Comparison of ENCODE assay signal across 8 cellular contexts in genomic region chr11:17207317-17208256, GRCh38. TPM values are rescaled to one million over a fixed set of nuclear protein-coding genes. Genes with fewer than 3 reads are reported as not detected.
A peak's percentile ranks its signal among the peaks of the same experiment; 100 is the strongest.
DNase-seq lines count a peak whose midpoint lies in the region; ATAC-seq lines count a peak whose summit lies in the region.

Gene PIK3C2A, minus strand, starts transcription at chr11:17207986. Its CDS starts 38,245 bp downstream, at chr11:17169741.

- DNase-seq in COR-L47 (lab: John Stamatoyannopoulos, UW): peak; percentile 95
- DNase-seq in HT1080 (ENCODE audit: low read depth): peak; percentile 88
- DNase-seq in NOMO-1 (lab: John Stamatoyannopoulos, UW; ENCODE audit: unreplicated experiment in 2 of 2): peak; percentile 93 to 94
- peak; percentile 87 for DNase-seq in effector CD8-positive, alpha-beta T cell (lab: John Stamatoyannopoulos, UW)
- DNase-seq in lung microvascular endothelial cell (ENCODE audit: low read depth in 2 of 2): peak; percentile 95 to 96
- peak; percentile 87 to 95 (median 88) for DNase-seq in stimulated activated CD4-positive, alpha-beta T cell treated with anti-CD3 and anti-CD28 coated beads, TNF-alpha, amount 100 ng/mL, for 48 hours (ENCODE audit: low read depth in 3 of 3)

- peak; percentile 94 for ATAC-seq in GM21367 (IDR thresholded peaks at IDR 0.05; ENCODE audit: unreplicated experiment)

- CTCF ChIA-PET in activated CD8-positive, alpha-beta memory T cell treated with anti-CD3 and anti-CD28 coated beads for 36 hours (lab: Charles Lee): no interaction called here

- POLR2A ChIA-PET in activated CD8-positive, alpha-beta memory T cell treated with anti-CD3 and anti-CD28 coated beads for 36 hours (lab: Charles Lee): interaction anchor here (0.6 to 2.0 kb wide), 5 partner anchors 14 to 806 kb away, joined by 3 to 16 read pairs (median 5); partner anchors contain the start of genes RPS13 and SERGEF

RNA-seq across cellular contexts. Expression of gene PIK3C2A, which starts in this region (rescaled TPM):
- total RNA-seq in HT1080 (2014; rRNA removed; shearing (Covaris generic)): 12.0 and 13.6 TPM in 2 replicates
- 8.6 and 13.2 TPM in 2 replicates for polyA plus RNA-seq in HT1080 (2015; cell fraction: cytosol; rRNA removed)
- 26.7 and 28.7 TPM in 2 replicates for polyA plus RNA-seq in HT1080 (2015; cell fraction: nucleus; rRNA removed)
- total RNA-seq in activated CD8-positive, alpha-beta memory T cell treated with anti-CD3 and anti-CD28 coated beads for 36 hours: 10 to 100 TPM; 32.2 to 33.6 TPM
- total RNA-seq in lung microvascular endothelial cell: 29.8 and 35.5 TPM in 2 replicates

Comparison
In these comparisons a context has a peak if more than half of its experiments do, and no peak if none do; other contexts are left out.
1. Peak in every context shown above with its lines: DNase-seq and ATAC-seq.